ENCODE assay signal across 8 cellular contexts in the genomic region with DNA sequence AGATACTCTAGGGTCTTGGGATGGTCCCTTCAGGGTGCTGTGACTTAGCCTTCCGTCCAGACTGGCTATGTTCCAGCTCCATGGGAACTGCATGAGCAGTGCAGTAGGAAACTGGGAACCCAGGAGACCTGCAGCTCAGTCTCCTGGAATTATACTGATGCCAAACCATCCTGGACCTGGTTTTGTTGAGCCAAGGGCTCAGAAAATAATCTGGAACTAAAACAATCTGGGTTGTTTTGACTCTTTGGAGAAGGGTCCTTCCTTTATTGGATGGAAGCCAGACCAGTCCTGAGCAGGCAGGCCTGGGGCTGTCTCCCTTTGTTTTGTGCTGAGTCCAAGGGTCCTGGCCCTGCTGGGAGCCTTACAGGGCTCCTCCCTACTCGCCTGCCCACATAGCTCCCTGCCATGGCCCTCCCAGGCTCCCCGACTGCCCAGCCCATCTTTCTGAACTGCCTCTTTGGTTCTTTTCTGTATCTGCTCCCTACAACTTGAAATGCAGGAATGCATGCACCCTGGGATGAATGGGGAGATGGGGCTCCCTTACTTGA. TPM values are rescaled to one million over a fixed set of nuclear protein-coding genes. Genes with fewer than 3 reads are reported as not detected.
DNase-seq lines count a peak whose midpoint lies in the region; ATAC-seq and TF ChIP-seq lines count a peak whose summit lies in the region.

No MANE protein-coding gene starts in this region.

- H3K4me1 Mint-ChIP-seq in Calu3 (ENCODE audit: low read depth, unreplicated experiment): peaks cover 17% of the 10 kb centered on the region
- peaks cover 10% of the 10 kb centered on the region for H3K4me1 Mint-ChIP-seq in endodermal cell

- H3K27me3 Mint-ChIP-seq in Calu3 (ENCODE audit: unreplicated experiment) (no peaks in the 10 kb centered on the region), endodermal cell (ENCODE audit: insufficient read depth) (peaks cover 2% of the 10 kb centered on the region)

- intact Hi-C loops in Calu3 (cut with micrococcal nuclease; ENCODE audit: unreplicated experiment): no loop called here

- WGBS in endodermal cell (ENCODE audit: insufficient coverage in 1 of 2, insufficient read length in 1 of 2), 2 experiments: 70 to 89% methylated on average over 3 of the region's 3 CpGs

- H3K9ac ChIP-seq in OCI-LY3 (ENCODE audit: low read length) (peak overlapping the region; percentile 80; the same call in 1 of the 2 replicates), endodermal cell (ENCODE audit: extremely low read depth, low read length, poor library complexity, severe bottlenecking) (no peak overlapping the region), parathyroid adenoma (no peak overlapping the region)

- H3K27ac Mint-ChIP-seq in Calu3 (ENCODE audit: unreplicated experiment) (no peak overlapping the region), endodermal cell (no peak overlapping the region)

- DNase-seq in Calu3 (no peak), endodermal cell (no peak), 8988T (no peak)

- H3K4me3 Mint-ChIP-seq in Calu3 (ENCODE audit: low read depth, unreplicated experiment) (peak overlapping the region; percentile 98), endodermal cell (peak overlapping the region; percentile 83)

- H3K36me3 Mint-ChIP-seq in Calu3 (ENCODE audit: insufficient read depth, unreplicated experiment) (peaks cover 20% of the 10 kb centered on the region), endodermal cell (ENCODE audit: low read depth) (peaks cover 3% of the 10 kb centered on the region)

- H3K27ac ChIP-seq in OCI-LY3 (ENCODE audit: low read length) (no peak overlapping the region), endodermal cell (ENCODE audit: low read depth, low read length) (no peak overlapping the region), parathyroid adenoma (no peak overlapping the region)

- H2AFZ ChIP-seq in OCI-LY3 (ENCODE audit: low read depth, low read length) (no peak overlapping the region), parathyroid adenoma (no peak overlapping the region)

- BruUV-seq in Calu3 (replicated peaks; lab: Mats Ljungman, UMichigan): TSS peak; percentile 25

- ATAC-seq in GM21723 (IDR thresholded peaks at IDR 0.05; ENCODE audit: unreplicated experiment): no peak
- ATAC-seq in HG03460 (IDR thresholded peaks at IDR 0.05; ENCODE audit: unreplicated experiment): no peak
- no peak for ATAC-seq in GM21423 (IDR thresholded peaks at IDR 0.05; ENCODE audit: unreplicated experiment)

- H3K9me3 ChIP-seq in OCI-LY3 (ENCODE audit: insufficient read depth, low read length): no peaks in the 10 kb centered on the region
- no peaks in the 10 kb centered on the region for H3K9me3 ChIP-seq in endodermal cell (ENCODE audit: control insufficient read depth, low read length)
- H3K9me3 ChIP-seq in parathyroid adenoma (ENCODE audit: control insufficient read depth, low read length): no peaks in the 10 kb centered on the region

- no peaks in the 10 kb centered on the region for H4K20me1 ChIP-seq in OCI-LY3 (ENCODE audit: insufficient read depth, low read length)

- peaks cover 30% of the 10 kb centered on the region for H3K79me2 ChIP-seq in OCI-LY3 (ENCODE audit: low read length)
- peaks cover 8% of the 10 kb centered on the region for H3K79me2 ChIP-seq in parathyroid adenoma

- no peaks in the 10 kb centered on the region for H3K9me3 Mint-ChIP-seq in Calu3 (ENCODE audit: low read depth, unreplicated experiment)
- H3K9me3 Mint-ChIP-seq in endodermal cell: no peaks in the 10 kb centered on the region

- peaks cover 6% of the 10 kb centered on the region for H3K4me1 ChIP-seq in OCI-LY3 (ENCODE audit: low read length)
- peaks cover 10% of the 10 kb centered on the region for H3K4me1 ChIP-seq in endodermal cell (ENCODE audit: control insufficient read depth, insufficient read depth, low read length)
- H3K4me1 ChIP-seq in parathyroid adenoma: peaks cover 11% of the 10 kb centered on the region

- H3K4me3 ChIP-seq in OCI-LY3 (ENCODE audit: low read length) (peak overlapping the region; percentile 96), endodermal cell (ENCODE audit: low read length) (peak overlapping the region; percentile 95), parathyroid adenoma (ENCODE audit: low read depth, low read length) (peak overlapping the region; percentile 87)

- peak overlapping the region; percentile 95 for H3K4me2 ChIP-seq in OCI-LY3 (ENCODE audit: low read length)
- peak overlapping the region; percentile 94 for H3K4me2 ChIP-seq in parathyroid adenoma (ENCODE audit: low read length)

- H3K36me3 ChIP-seq in OCI-LY3 (replicated peaks; ENCODE audit: low read depth, low read length) (no peaks in the 10 kb centered on the region), endodermal cell (ENCODE audit: control insufficient read depth, insufficient read depth, low read length) (peaks cover 12% of the 10 kb centered on the region), parathyroid adenoma (ENCODE audit: control insufficient read depth, insufficient read depth, low read length) (no peaks in the 10 kb centered on the region)

- TF ChIP-seq CTCF in Calu3 (IDR thresholded peaks at IDR 0.05; ENCODE audit: unreplicated experiment): no peak
- TF ChIP-seq CTCF in OCI-LY3 (IDR thresholded peaks at IDR 0.05; ENCODE audit: low read depth, low read length): no peak
- no peak for TF ChIP-seq CTCF in endodermal cell (conservative IDR thresholded peaks at IDR 0.05)
- TF ChIP-seq CTCF in parathyroid adenoma (IDR thresholded peaks at IDR 0.05): no peak

- no peaks in the 10 kb centered on the region for H3K27me3 ChIP-seq in OCI-LY3 (ENCODE audit: low read depth, low read length)
- H3K27me3 ChIP-seq in endodermal cell (ENCODE audit: control insufficient read depth, insufficient read depth, low read length, poor library complexity, severe bottlenecking): no peaks in the 10 kb centered on the region
- H3K27me3 ChIP-seq in parathyroid adenoma (ENCODE audit: control insufficient read depth, insufficient read depth, low read length): no peaks in the 10 kb centered on the region

- CTCF ChIA-PET in Calu3 (lab: Charles Lee): interaction anchor here (1.1 to 1.4 kb wide), 2 partner anchors 12 to 13 kb away, joined by 3 to 6 read pairs; a partner anchor contains a TSS

RNA-seq across cellular contexts. Expression of a gene that starts 1.2 kb away (rescaled TPM):
- total RNA-seq in Calu3 (2022) (24.2 and 28.5 TPM in 2 replicates), endodermal cell (10 to 100 TPM; 18.6 to 21.5 TPM)
- 20.8 TPM for polyA plus RNA-seq in endodermal cell (2013, experiment 1 of 2)
- polyA plus RNA-seq in endodermal cell (2013, experiment 2 of 2): 16.2 TPM

RNA-seq across cellular contexts. Expression of a gene that starts 14.4 kb away (rescaled TPM):
- total RNA-seq in Calu3 (2022) (0.39 and 1.4 TPM in 2 replicates), endodermal cell (1 to 10 TPM; 3.3 to 4.4 TPM)
- polyA plus RNA-seq in endodermal cell (2013, experiment 1 of 2): 0.85 TPM
- polyA plus RNA-seq in endodermal cell (2013, experiment 2 of 2): 0.70 TPM

RNA-seq across cellular contexts. Expression of a gene that starts 21.8 kb away (rescaled TPM):
- total RNA-seq in Calu3 (2022) (41.2 and 43.3 TPM in 2 replicates), endodermal cell (10 to 100 TPM; 28.5 to 31.3 TPM)
- polyA plus RNA-seq in endodermal cell (2013, experiment 1 of 2): 26.1 TPM
- 19.5 TPM for polyA plus RNA-seq in endodermal cell (2013, experiment 2 of 2)

RNA-seq across cellular contexts. Expression of a gene that starts 26.8 kb away (rescaled TPM):
- 141 and 155 TPM in 2 replicates for total RNA-seq in Calu3 (2022)
- total RNA-seq in endodermal cell: 100 to 1,000 TPM; 108 to 116 TPM
- polyA plus RNA-seq in endodermal cell (2013, experiment 1 of 2): 120 TPM
- 111 TPM for polyA plus RNA-seq in endodermal cell (2013, experiment 2 of 2)

RNA-seq across cellular contexts. Expression of a gene that starts 31.0 kb away (rescaled TPM):
- 47.1 and 50.9 TPM in 2 replicates for total RNA-seq in Calu3 (2022)
- 10 to 100 TPM; 62.7 to 72.7 TPM for total RNA-seq in endodermal cell
- polyA plus RNA-seq in endodermal cell (2013, experiment 1 of 2): 89.1 TPM
- 82.9 TPM for polyA plus RNA-seq in endodermal cell (2013, experiment 2 of 2)
